ENCODE assay signal across 13 cellular contexts in genomic region chr1:45840704-45841103, GRCh38. TPM values are rescaled to one million over a fixed set of nuclear protein-coding genes. Genes with fewer than 3 reads are reported as not detected.
DNase-seq lines count a peak whose midpoint lies in the region; ATAC-seq and TF ChIP-seq lines count a peak whose summit lies in the region.
"Had no signal": no experiment of that assay in that cellular context is flagged by ENCODE, and none has a peak within 500 bp of the region (broad histone marks: within the 10 kb centered on the region; RNA-seq: fewer than 3 reads in every experiment).

No MANE protein-coding gene starts in this region.

- intact Hi-C loops in testis (cut with DNase I; ENCODE audit: low total_unique reads) = no loop called here

- TF ChIP-seq POLR2A in erythroblast (IDR thresholded peaks at IDR 0.05; ENCODE audit: low read length) (no peak), testis (IDR thresholded peaks at IDR 0.05) (no peak)

- H3K4me1 ChIP-seq in testis = no peaks in the 10 kb centered on the region

- ATAC-seq in GM19395 (IDR thresholded peaks at IDR 0.05; ENCODE audit: unreplicated experiment) (peak; percentile 63), HG03432 (IDR thresholded peaks at IDR 0.05; ENCODE audit: unreplicated experiment) (peak; percentile 53)
- ATAC-seq: sciatic nerve had no signal

- H3K9me3 ChIP-seq in testis = no peaks in the 10 kb centered on the region

- no peak overlapping the region for H3K4me3 ChIP-seq in testis

- no peaks in the 10 kb centered on the region for H3K27me3 ChIP-seq in testis

- no peak for TF ChIP-seq CTCF in testis (IDR thresholded peaks at IDR 0.05)

- DNase-seq in ELR (ENCODE audit: low read depth) (peak; percentile 66), erythroblast (lab: John Stamatoyannopoulos, UW) (peak; percentile 62 to 76), ureter (ENCODE audit: low spot score) (no peak), COR-L47 (lab: John Stamatoyannopoulos, UW) (no peak), SIG-M5 (lab: John Stamatoyannopoulos, UW) (no peak), testis (no peak)
- DNase-seq: activated CD4-positive, alpha-beta T cell treated with anti-CD3 and anti-CD28 coated beads for 4 hours; CD4-positive, alpha-beta T cell; cortex of kidney; SHP77 treated with DMSO at 0.1 percent for 48 hours had no signal

- WGBS in testis, 2 donors = 69 to 90% methylated on average over 1 of the region's 1 CpG

- no peaks in the 10 kb centered on the region for H3K36me3 ChIP-seq in testis (ENCODE audit: low read depth, missing control alignments)

- no peak overlapping the region for H3K27ac ChIP-seq in testis

RNA-seq across cellular contexts. Expression of gene MAST2, which starts 37.3 kb away (rescaled TPM):
- total RNA-seq in ureter = 27.1 TPM
- 100 to 1,000 TPM in 1 of 2 donors, 10 to 100 TPM in 1; 88.4 to 113 TPM for total RNA-seq in testis
- 158 TPM for polyA plus RNA-seq in testis (ENCODE audit: insufficient read depth, low read depth, low replicate concordance)

Comparison
In these comparisons a context has a peak if more than half of its experiments do, and no peak if none do; other contexts are left out.
1. DNase-seq: peak in ELR (single experiment) and erythroblast (2 of 2); none in ureter (single experiment), COR-L47 (single experiment), SIG-M5 (single experiment) and testis (single experiment).